Comparison of ENCODE assay signal across 11 cellular contexts in genomic region chr11:2779499-2779980, GRCh38.
A peak's percentile ranks its signal among the peaks of the same experiment; 100 is the strongest.
DNase-seq lines count a peak whose midpoint lies in the region; ATAC-seq and TF ChIP-seq lines count a peak whose summit lies in the region.
"Had no signal": no experiment of that assay in that cellular context is flagged by ENCODE, and none has a peak within 500 bp of the region (broad histone marks: within the 10 kb centered on the region; RNA-seq: fewer than 3 reads in every experiment).

No MANE protein-coding gene starts in this region.

- H3K27me3 ChIP-seq in body of pancreas (no peaks in the 10 kb centered on the region), testis (no peaks in the 10 kb centered on the region), A673 (replicated peaks; ENCODE audit: insufficient read depth, low read depth, low read length, poor library complexity) (peaks cover 5% of the 10 kb centered on the region)

- POLR2A ChIA-PET in A673 (lab: Charles Lee; ENCODE audit: low non-redundant PET): no interaction called here

- H3K4me3 ChIP-seq in body of pancreas (no peak overlapping the region), mesodermal cell (ENCODE audit: extremely low read depth, insufficient read depth, low read length, poor library complexity, severe bottlenecking) (no peak overlapping the region), testis (no peak overlapping the region), A673 (ENCODE audit: low read depth, low read length, poor library complexity, severe bottlenecking) (no peak overlapping the region)

- intact Hi-C loops in body of pancreas (cut with DNase I): no loop called here
- intact Hi-C loops in testis (cut with DNase I; ENCODE audit: low total_unique reads): no loop called here
- intact Hi-C loops in A673 (cut with micrococcal nuclease; ENCODE audit: unreplicated experiment): no loop called here

- TF ChIP-seq POLR2A in body of pancreas (IDR thresholded peaks at IDR 0.05) (no peak), testis (IDR thresholded peaks at IDR 0.05) (no peak)

- no peak for TF ChIP-seq CTCF in body of pancreas (IDR thresholded peaks at IDR 0.05)
- TF ChIP-seq CTCF in testis (IDR thresholded peaks at IDR 0.05): no peak
- no peak for TF ChIP-seq CTCF in A673 (conservative IDR thresholded peaks at IDR 0.05; ENCODE audit: low read depth, low read length)

- H3K4me1 ChIP-seq in body of pancreas: peaks cover 49% of the 10 kb centered on the region
- H3K4me1 ChIP-seq in mesodermal cell (ENCODE audit: control insufficient read depth, insufficient read depth, low read length, poor library complexity, severe bottlenecking): peaks cover 46% of the 10 kb centered on the region
- H3K4me1 ChIP-seq in testis: peaks cover 40% of the 10 kb centered on the region
- H3K4me1 ChIP-seq in A673 (ENCODE audit: insufficient read depth, low read length, poor library complexity, severe bottlenecking): no peaks in the 10 kb centered on the region

- ATAC-seq in body of pancreas: no peak
- ATAC-seq: WTC11 had no signal

- no peaks in the 10 kb centered on the region for H3K36me3 ChIP-seq in body of pancreas (replicated peaks in 1 of 2; ENCODE audit: insufficient read depth in 1 of 2, low read depth in 2 of 2)
- no peaks in the 10 kb centered on the region for H3K36me3 ChIP-seq in mesodermal cell (ENCODE audit: control insufficient read depth, insufficient read depth, low read length)
- no peaks in the 10 kb centered on the region for H3K36me3 ChIP-seq in testis (ENCODE audit: low read depth, missing control alignments)
- H3K36me3 ChIP-seq in A673 (ENCODE audit: insufficient read depth, low read length, poor library complexity, severe bottlenecking): no peaks in the 10 kb centered on the region

- 51 to 54% methylated on average over 4 to 11 of the region's 11 CpGs for WGBS in body of pancreas, 2 donors
- WGBS in mesodermal cell (ENCODE audit: insufficient coverage in 2 of 2), 2 experiments: 85 to 91% methylated on average over 8 of the region's 11 CpGs
- WGBS in testis, 2 donors: 47 to 48% methylated on average over 6 to 11 of the region's 11 CpGs

- peak overlapping the region; percentile 87 to 94 (median 89) for H3K27ac ChIP-seq in body of pancreas
- H3K27ac ChIP-seq in mesodermal cell (ENCODE audit: low read depth, low read length, severe bottlenecking): peak overlapping the region; percentile 11
- H3K27ac ChIP-seq in testis: peak overlapping the region; percentile 80 to 90
- no peak overlapping the region for H3K27ac ChIP-seq in A673 (ENCODE audit: low read depth, low read length, poor library complexity, severe bottlenecking)

- CTCF ChIA-PET in A673 (lab: Charles Lee): no interaction called here

- BruUV-seq in A673 (replicated peaks; lab: Mats Ljungman, UMichigan): no TSS peak

- peak; percentile 54 for DNase-seq in activated effector memory CD4-positive, alpha-beta T cell treated with anti-CD3 and anti-CD28 coated beads, Interleukin-2, amount 50 U/mL, for 16 hours
- no peak for DNase-seq in activated effector memory CD4-positive, alpha-beta T cell treated with Interleukin-2 at 50 U/mL for 16 hours
- DNase-seq in body of pancreas (no peak), testis (peak; percentile 89), A673 (ENCODE audit: low spot score) (no peak), DMS53 (lab: John Stamatoyannopoulos, UW) (no peak), RPMI8226 (no peak)
- DNase-seq: immature natural killer cell, NCI-H187 treated with DMSO at 0.1 percent for 48 hours had no signal

- H3K9me3 ChIP-seq in body of pancreas (no peaks in the 10 kb centered on the region), mesodermal cell (ENCODE audit: control insufficient read depth, low read length) (no peaks in the 10 kb centered on the region), testis (no peaks in the 10 kb centered on the region), A673 (ENCODE audit: low read depth, low read length, poor library complexity, severe bottlenecking) (peaks cover 5% of the 10 kb centered on the region)

Comparison
In these comparisons a context has a peak if more than half of its experiments do, and no peak if none do; other contexts are left out.
1. DNase-seq: peak in activated effector memory CD4-positive, alpha-beta T cell treated with anti-CD3 and anti-CD28 coated beads, Interleukin-2, amount 50 U/mL, for 16 hours (single experiment) and testis (single experiment); none in activated effector memory CD4-positive, alpha-beta T cell treated with Interleukin-2 at 50 U/mL for 16 hours (single experiment), body of pancreas (0 of 4), A673 (single experiment), DMS53 (single experiment) and RPMI8226 (single experiment).